In the genomic region with DNA sequence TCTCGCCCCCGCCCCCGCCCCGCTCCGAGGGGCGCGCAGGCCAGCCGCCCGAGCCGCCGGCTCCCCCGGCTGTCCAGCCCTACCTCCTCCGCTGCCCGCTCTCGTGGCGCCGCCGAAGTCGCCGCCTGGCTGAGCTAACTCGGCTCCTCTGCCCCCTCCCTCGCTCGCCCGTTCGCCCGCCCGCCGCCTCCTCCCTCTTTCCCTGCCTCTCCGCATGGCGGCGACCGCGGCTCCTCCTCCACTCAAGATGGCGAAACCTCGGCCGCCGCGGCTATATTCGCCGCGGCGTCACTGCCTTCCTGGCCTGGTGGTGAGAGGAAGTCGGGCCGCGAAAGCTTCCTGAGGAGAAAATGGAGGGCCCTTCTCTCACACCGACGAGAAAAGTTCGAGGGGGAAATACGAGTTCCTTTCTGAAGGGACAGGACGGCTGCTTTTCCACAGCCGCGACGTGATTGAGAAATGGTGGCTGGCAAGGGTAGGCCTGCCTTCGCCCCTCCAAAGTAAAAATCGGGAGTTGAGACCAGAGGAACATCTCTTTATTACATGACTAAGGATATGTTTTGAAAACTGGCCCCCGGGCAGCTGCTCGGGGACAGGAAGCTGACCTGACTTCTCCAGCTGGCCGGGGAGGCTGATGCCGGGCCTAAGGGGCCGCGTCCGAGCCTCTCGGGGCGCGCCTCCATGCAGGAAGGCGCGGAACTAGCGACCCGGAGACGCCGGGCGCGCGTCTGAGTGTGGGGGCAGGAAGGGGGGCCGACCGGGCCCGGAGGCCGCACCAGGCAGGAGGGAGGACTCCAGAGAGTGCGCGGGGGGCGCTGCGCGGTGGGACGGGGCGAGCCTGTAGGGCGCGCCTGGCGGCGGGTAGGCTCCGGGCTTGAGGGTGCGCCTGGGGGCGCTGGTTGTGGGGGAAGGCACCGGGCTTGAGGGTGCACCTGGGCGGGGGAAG, we compare ENCODE assay signal across 1 cellular context.
TF ChIP-seq lines count a peak whose summit lies in the region.

Gene DDX6 (minus strand): TSS at position 150 of the 946 bp plus-strand sequence. CDS start 4,913 bp downstream, outside the sequence.

TF ChIP-seq in K562, 482 proteins besides CTCF, POLR2A, EP300 and RAD21 (continued from another document and continues in another):
- TF ChIP-seq E4F1 (CRISPR knock-in tag; IDR thresholded peaks at IDR 0.05; ENCODE audit: borderline replicate concordance) = no peak
- no peak for TF ChIP-seq MECOM (CRISPR knock-in tag; IDR thresholded peaks at IDR 0.05)
- TF ChIP-seq, protein P1, sequence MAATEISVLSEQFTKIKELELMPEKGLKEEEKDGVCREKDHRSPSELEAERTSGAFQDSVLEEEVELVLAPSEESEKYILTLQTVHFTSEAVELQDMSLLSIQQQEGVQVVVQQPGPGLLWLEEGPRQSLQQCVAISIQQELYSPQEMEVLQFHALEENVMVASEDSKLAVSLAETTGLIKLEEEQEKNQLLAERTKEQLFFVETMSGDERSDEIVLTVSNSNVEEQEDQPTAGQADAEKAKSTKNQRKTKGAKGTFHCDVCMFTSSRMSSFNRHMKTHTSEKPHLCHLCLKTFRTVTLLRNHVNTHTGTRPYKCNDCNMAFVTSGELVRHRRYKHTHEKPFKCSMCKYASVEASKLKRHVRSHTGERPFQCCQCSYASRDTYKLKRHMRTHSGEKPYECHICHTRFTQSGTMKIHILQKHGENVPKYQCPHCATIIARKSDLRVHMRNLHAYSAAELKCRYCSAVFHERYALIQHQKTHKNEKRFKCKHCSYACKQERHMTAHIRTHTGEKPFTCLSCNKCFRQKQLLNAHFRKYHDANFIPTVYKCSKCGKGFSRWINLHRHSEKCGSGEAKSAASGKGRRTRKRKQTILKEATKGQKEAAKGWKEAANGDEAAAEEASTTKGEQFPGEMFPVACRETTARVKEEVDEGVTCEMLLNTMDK (IDR thresholded peaks at IDR 0.05; ENCODE audit: borderline replicate concordance, insufficient read depth, low read depth, low read length, poor library complexity, severe bottlenecking) = peak; percentile 68
- TF ChIP-seq CBX5 (IDR thresholded peaks at IDR 0.05; ENCODE audit: borderline replicate concordance, low read depth) = no peak
- peak; percentile 93 for TF ChIP-seq BRD9 (IDR thresholded peaks at IDR 0.05; ENCODE audit: low read depth, partially characterized antibody)
- no peak for TF ChIP-seq ZNF184 (CRISPR knock-in tag; IDR thresholded peaks at IDR 0.05)
- no peak for TF ChIP-seq RFX7 (CRISPR knock-in tag; IDR thresholded peaks at IDR 0.05)
- TF ChIP-seq MCM7 (IDR thresholded peaks at IDR 0.05) = no peak
- TF ChIP-seq ZBED1 (IDR thresholded peaks at IDR 0.05) = no peak
- TF ChIP-seq ATF7 (IDR thresholded peaks at IDR 0.05) = peak; percentile 46
- no peak for TF ChIP-seq DACH1 (IDR thresholded peaks at IDR 0.05; ENCODE audit: partially characterized antibody)
- peak in 1 of 2 experiments; percentile 78; a peak in 2 of 4 replicates for TF ChIP-seq NONO (IDR thresholded peaks at IDR 0.05; ENCODE audit: low read depth in 2 of 2, low read length in 1 of 2)
- no peak for TF ChIP-seq POLR3A (IDR thresholded peaks at IDR 0.05; ENCODE audit: borderline replicate concordance, extremely low read depth, insufficient read depth, insufficient read length)
- no peak for TF ChIP-seq KLF10 (CRISPR knock-in tag; IDR thresholded peaks at IDR 0.05)
- TF ChIP-seq TSHZ1 (CRISPR knock-in tag; IDR thresholded peaks at IDR 0.05) = 0 out of 2 replicates have a peak, but pooled peaks have one; percentile 18
- TF ChIP-seq HMG20B (CRISPR knock-in tag; IDR thresholded peaks at IDR 0.05) = no peak
- no peak for TF ChIP-seq KAT8 (IDR thresholded peaks at IDR 0.05; ENCODE audit: low read depth)
- TF ChIP-seq, protein P2, sequence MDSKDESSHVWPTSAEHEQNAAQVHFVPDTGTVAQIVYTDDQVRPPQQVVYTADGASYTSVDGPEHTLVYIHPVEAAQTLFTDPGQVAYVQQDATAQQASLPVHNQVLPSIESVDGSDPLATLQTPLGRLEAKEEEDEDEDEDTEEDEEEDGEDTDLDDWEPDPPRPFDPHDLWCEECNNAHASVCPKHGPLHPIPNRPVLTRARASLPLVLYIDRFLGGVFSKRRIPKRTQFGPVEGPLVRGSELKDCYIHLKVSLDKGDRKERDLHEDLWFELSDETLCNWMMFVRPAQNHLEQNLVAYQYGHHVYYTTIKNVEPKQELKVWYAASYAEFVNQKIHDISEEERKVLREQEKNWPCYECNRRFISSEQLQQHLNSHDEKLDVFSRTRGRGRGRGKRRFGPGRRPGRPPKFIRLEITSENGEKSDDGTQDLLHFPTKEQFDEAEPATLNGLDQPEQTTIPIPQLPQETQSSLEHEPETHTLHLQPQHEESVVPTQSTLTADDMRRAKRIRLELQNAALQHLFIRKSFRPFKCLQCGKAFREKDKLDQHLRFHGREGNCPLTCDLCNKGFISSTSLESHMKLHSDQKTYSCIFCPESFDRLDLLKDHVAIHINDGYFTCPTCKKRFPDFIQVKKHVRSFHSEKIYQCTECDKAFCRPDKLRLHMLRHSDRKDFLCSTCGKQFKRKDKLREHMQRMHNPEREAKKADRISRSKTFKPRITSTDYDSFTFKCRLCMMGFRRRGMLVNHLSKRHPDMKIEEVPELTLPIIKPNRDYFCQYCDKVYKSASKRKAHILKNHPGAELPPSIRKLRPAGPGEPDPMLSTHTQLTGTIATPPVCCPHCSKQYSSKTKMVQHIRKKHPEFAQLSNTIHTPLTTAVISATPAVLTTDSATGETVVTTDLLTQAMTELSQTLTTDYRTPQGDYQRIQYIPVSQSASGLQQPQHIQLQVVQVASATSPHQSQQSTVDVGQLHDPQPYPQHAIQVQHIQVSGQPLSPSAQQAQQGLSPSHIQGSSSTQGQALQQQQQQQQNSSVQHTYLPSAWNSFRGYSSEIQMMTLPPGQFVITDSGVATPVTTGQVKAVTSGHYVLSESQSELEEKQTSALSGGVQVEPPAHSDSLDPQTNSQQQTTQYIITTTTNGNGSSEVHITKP (IDR thresholded peaks at IDR 0.05; ENCODE audit: partially characterized antibody) = peak; percentile 27
- TF ChIP-seq ETV6 (IDR thresholded peaks at IDR 0.05; ENCODE audit: borderline replicate concordance in 1 of 2, low read depth in 2 of 2, low read length in 1 of 2) = no peak
- TF ChIP-seq ETV6 (CRISPR knock-in tag; IDR thresholded peaks at IDR 0.05; ENCODE audit: borderline replicate concordance) = no peak; the same call in none of the 2 replicates
- 0 out of 2 replicates have a peak, but pooled peaks have one; percentile 43 for TF ChIP-seq KDM2B (CRISPR knock-in tag; IDR thresholded peaks at IDR 0.05)
- TF ChIP-seq HMG20A (CRISPR knock-in tag; conservative IDR thresholded peaks at IDR 0.05) = no peak
- TF ChIP-seq, protein P3, sequence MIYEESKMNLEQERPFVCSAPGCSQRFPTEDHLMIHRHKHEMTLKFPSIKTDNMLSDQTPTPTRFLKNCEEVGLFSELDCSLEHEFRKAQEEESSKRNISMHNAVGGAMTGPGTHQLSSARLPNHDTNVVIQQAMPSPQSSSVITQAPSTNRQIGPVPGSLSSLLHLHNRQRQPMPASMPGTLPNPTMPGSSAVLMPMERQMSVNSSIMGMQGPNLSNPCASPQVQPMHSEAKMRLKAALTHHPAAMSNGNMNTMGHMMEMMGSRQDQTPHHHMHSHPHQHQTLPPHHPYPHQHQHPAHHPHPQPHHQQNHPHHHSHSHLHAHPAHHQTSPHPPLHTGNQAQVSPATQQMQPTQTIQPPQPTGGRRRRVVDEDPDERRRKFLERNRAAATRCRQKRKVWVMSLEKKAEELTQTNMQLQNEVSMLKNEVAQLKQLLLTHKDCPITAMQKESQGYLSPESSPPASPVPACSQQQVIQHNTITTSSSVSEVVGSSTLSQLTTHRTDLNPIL (CRISPR knock-in tag; IDR thresholded peaks at IDR 0.05) = no peak
- no peak for TF ChIP-seq SMAD2 (IDR thresholded peaks at IDR 0.05; ENCODE audit: low read depth, low read length)
- no peak for TF ChIP-seq HNRNPUL1 (IDR thresholded peaks at IDR 0.05; ENCODE audit: low read length)
- TF ChIP-seq STAT5A (IDR thresholded peaks at IDR 0.05; ENCODE audit: borderline replicate concordance, low read length) = no peak
- TF ChIP-seq FOXA3 (CRISPR knock-in tag; conservative IDR thresholded peaks at IDR 0.05 in 1 of 2, IDR thresholded peaks at IDR 0.05 in 1 of 2) = no peak
- TF ChIP-seq RBM39 (optimal IDR thresholded peaks at IDR 0.05; ENCODE audit: low read depth, low read length) = no peak
- TF ChIP-seq, protein P4, sequence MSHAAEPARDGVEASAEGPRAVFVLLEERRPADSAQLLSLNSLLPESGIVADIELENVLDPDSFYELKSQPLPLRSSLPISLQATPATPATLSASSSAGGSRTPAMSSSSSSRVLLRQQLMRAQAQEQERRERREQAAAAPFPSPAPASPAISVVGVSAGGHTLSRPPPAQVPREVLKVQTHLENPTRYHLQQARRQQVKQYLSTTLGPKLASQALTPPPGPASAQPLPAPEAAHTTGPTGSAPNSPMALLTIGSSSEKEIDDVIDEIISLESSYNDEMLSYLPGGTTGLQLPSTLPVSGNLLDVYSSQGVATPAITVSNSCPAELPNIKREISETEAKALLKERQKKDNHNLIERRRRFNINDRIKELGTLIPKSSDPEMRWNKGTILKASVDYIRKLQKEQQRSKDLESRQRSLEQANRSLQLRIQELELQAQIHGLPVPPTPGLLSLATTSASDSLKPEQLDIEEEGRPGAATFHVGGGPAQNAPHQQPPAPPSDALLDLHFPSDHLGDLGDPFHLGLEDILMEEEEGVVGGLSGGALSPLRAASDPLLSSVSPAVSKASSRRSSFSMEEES (CRISPR knock-in tag; IDR thresholded peaks at IDR 0.05) = no peak
- no peak for TF ChIP-seq RBM25 (IDR thresholded peaks at IDR 0.05; ENCODE audit: low read depth, low read length, severe bottlenecking)
- no peak for TF ChIP-seq U2AF2 (optimal IDR thresholded peaks at IDR 0.05; ENCODE audit: low read depth, low read length)
- TF ChIP-seq CHD1 (IDR thresholded peaks at IDR 0.05; ENCODE audit: low read length) = peak; percentile 90
- no peak for TF ChIP-seq TGIF2 (CRISPR knock-in tag; IDR thresholded peaks at IDR 0.05)
- TF ChIP-seq, protein P5, sequence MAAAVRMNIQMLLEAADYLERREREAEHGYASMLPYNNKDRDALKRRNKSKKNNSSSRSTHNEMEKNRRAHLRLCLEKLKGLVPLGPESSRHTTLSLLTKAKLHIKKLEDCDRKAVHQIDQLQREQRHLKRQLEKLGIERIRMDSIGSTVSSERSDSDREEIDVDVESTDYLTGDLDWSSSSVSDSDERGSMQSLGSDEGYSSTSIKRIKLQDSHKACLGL (CRISPR knock-in tag; IDR thresholded peaks at IDR 0.05; ENCODE audit: borderline replicate concordance, poor library complexity, severe bottlenecking) = no peak
- peak; percentile 51 for TF ChIP-seq CTBP1 (IDR thresholded peaks at IDR 0.05; ENCODE audit: borderline replicate concordance)
- TF ChIP-seq ZNF124 (CRISPR knock-in tag; IDR thresholded peaks at IDR 0.05) = no peak
- 0 out of 2 replicates have a peak, but pooled peaks have one; percentile 8 for TF ChIP-seq ZNF57 (CRISPR knock-in tag; IDR thresholded peaks at IDR 0.05)
- TF ChIP-seq, protein P6, sequence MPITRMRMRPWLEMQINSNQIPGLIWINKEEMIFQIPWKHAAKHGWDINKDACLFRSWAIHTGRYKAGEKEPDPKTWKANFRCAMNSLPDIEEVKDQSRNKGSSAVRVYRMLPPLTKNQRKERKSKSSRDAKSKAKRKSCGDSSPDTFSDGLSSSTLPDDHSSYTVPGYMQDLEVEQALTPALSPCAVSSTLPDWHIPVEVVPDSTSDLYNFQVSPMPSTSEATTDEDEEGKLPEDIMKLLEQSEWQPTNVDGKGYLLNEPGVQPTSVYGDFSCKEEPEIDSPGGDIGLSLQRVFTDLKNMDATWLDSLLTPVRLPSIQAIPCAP (CRISPR knock-in tag; IDR thresholded peaks at IDR 0.05; ENCODE audit: borderline replicate concordance) = 0 out of 2 replicates have a peak, but pooled peaks have one; percentile 42
- TF ChIP-seq E2F4 (CRISPR knock-in tag; IDR thresholded peaks at IDR 0.05; ENCODE audit: low read depth) = no peak
